29 cellular contexts compared by ENCODE assay signal in genomic region chr5:81688215-81688614, GRCh38.
"Had no signal": no experiment of that assay in that cellular context is flagged by ENCODE, and none has a peak within 500 bp of the region (broad histone marks: within the 10 kb centered on the region; RNA-seq: fewer than 3 reads in every experiment).

No MANE protein-coding gene starts in this region.

- H3K4me3 Mint-ChIP-seq: naive thymus-derived CD8-positive, alpha-beta T cell; natural killer cell treated with Interleukin-12 subunit alpha and Interleukin-12 subunit beta and Interleukin-15 and Interleukin-18, amount 100 ng/mL, for 72 hours; nephron progenitor cell; neural crest cell; stimulated activated memory B cell treated with anti-CD40 and anti-IgM and Interleukin-4, amounts not matched to agents 10 μg/mL and 1 μg/mL and 100 μg/mL, for 72 hours; stimulated activated naive CD8-positive, alpha-beta T cell treated with anti-CD3 and anti-CD28 coated beads, Interleukin-15, amount 100 ng/mL, for 72 hours had no signal

- H3K27ac ChIP-seq: neutrophil, pancreas, prostate gland, spleen, thoracic aorta, thyroid gland, tibial nerve, upper lobe of left lung, vagina had no signal

- H3K27me3 ChIP-seq: neutrophil, pancreas, spleen, thyroid gland, tibial nerve, upper lobe of left lung, vagina had no signal

- H3K27me3 Mint-ChIP-seq: naive thymus-derived CD8-positive, alpha-beta T cell; natural killer cell treated with Interleukin-12 subunit alpha and Interleukin-12 subunit beta and Interleukin-15 and Interleukin-18, amount 100 ng/mL, for 72 hours; stimulated activated memory B cell treated with anti-CD40 and anti-IgM and Interleukin-4, amounts not matched to agents 10 μg/mL and 1 μg/mL and 100 μg/mL, for 72 hours; stimulated activated naive CD8-positive, alpha-beta T cell treated with anti-CD3 and anti-CD28 coated beads, Interleukin-15, amount 100 ng/mL, for 72 hours had no signal

- DNase-seq: naive thymus-derived CD8-positive, alpha-beta T cell; nephron progenitor cell; nucleus accumbens; pancreas; right cardiac atrium; spleen; stimulated activated CD4-positive, alpha-beta T cell treated with anti-CD3 and anti-CD28 coated beads, Interleukin-12 subunit alpha, Interleukin-12 subunit beta, amount 100 ng/mL, for 4 hours; stimulated activated CD4-positive, alpha-beta T cell treated with anti-CD3 and anti-CD28 coated beads, Interleukin-1b, Interleukin-23, amount 100 ng/mL, for 48 hours; stimulated activated CD4-positive, alpha-beta T cell treated with anti-CD3 and anti-CD28 coated beads, Interleukin-4, amount 100 ng/mL, for 1 hour; stimulated activated CD4-positive, alpha-beta T cell treated with anti-CD3 and anti-CD28 coated beads, Interleukin-4, amount 100 ng/mL, for 4 hours; stimulated activated CD8-positive, alpha-beta memory T cell treated with anti-CD3 and anti-CD28 coated beads, Interleukin-4, amount 100 ng/mL, for 48 hours; stimulated activated naive CD4-positive, alpha-beta T cell; stimulated activated naive CD8-positive, alpha-beta T cell treated with anti-CD3 and anti-CD28 coated beads, Interleukin-15, amount 100 ng/mL, for 72 hours; stimulated activated naive CD8-positive, alpha-beta T cell treated with anti-CD3 and anti-CD28 coated beads, Interleukin-15, Interleukin-2, amounts not matched to agents 100 U/mL and 50 U/mL, for 24 hours; substantia nigra; thyroid gland; trophoblast cell; upper lobe of left lung had no signal

- ATAC-seq: naive thymus-derived CD8-positive, alpha-beta T cell; pancreas; right cardiac atrium; sciatic nerve; stimulated activated memory B cell treated with anti-CD40 and anti-IgM and Interleukin-4, amounts not matched to agents 10 μg/mL and 1 μg/mL and 100 μg/mL, for 72 hours; stimulated activated naive CD8-positive, alpha-beta T cell treated with anti-CD3 and anti-CD28 coated beads, Interleukin-15, amount 100 ng/mL, for 72 hours; stimulated activated naive CD8-positive, alpha-beta T cell treated with anti-CD3 and anti-CD28 coated beads, Interleukin-15, Interleukin-2, amounts not matched to agents 100 U/mL and 50 U/mL, for 24 hours had no signal

- H3K4me2 ChIP-seq: smooth muscle cell had no signal

- H3K27ac Mint-ChIP-seq: natural killer cell treated with Interleukin-12 subunit alpha and Interleukin-12 subunit beta and Interleukin-15 and Interleukin-18, amount 100 ng/mL, for 72 hours; nephron progenitor cell; stimulated activated memory B cell treated with anti-CD40 and anti-IgM and Interleukin-4, amounts not matched to agents 10 μg/mL and 1 μg/mL and 100 μg/mL, for 72 hours had no signal

- H3K4me3 ChIP-seq: pancreas, prostate gland, skin epidermis, smooth muscle cell, spleen, thoracic aorta, thyroid gland, tibial nerve, upper lobe of left lung, vagina had no signal

- H3K36me3 ChIP-seq: neutrophil, pancreas, prostate gland, thoracic aorta, thyroid gland, upper lobe of left lung, vagina had no signal

- H3K9me3 ChIP-seq: neutrophil, pancreas, prostate gland, thyroid gland had no signal

- H3K4me1 Mint-ChIP-seq: nephron progenitor cell; neural crest cell; stimulated activated naive CD8-positive, alpha-beta T cell treated with anti-CD3 and anti-CD28 coated beads, Interleukin-15, amount 100 ng/mL, for 72 hours had no signal

- H3K4me1 ChIP-seq: pancreas, prostate gland, spleen, tibial nerve, upper lobe of left lung, vagina had no signal
